9 cellular contexts compared by ENCODE assay signal in the genomic region with DNA sequence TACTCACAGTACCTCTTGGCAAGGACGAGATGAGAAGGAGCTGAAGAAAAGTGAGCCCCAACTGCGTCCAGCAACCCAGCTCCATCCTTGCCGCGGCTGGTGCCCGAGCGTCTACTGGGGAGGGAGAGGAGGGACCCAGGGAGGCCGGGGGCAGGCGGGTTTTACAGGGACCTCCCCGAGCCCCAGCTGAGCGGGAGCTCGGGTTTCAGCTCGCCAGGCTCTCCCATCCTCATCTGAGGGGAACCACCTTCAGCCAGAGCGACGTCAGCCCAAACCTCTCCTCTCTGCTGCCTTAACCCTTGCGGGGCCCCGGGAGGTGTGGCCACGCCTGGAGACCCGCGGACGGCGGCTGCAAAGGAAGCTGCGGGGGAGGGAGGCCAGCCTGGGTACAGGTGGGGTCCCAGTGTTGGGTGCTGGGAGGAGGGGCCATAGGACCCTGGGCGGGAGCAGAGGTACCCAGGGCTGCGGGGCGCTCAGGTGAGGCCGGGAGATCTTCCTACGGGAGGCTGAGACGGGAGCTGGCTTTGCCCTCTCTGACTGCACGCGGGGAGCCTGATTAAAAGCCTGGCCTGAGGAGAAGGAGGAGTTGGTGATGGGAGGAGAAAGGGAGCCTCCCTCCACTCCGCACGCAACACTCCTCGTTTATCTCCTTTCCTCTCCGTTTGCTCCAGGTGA. TPM values are rescaled to one million over a fixed set of nuclear protein-coding genes. Genes with fewer than 3 reads are reported as not detected.
DNase-seq lines count a peak whose midpoint lies in the region; ATAC-seq, FAIRE-seq and TF ChIP-seq lines count a peak whose summit lies in the region.
"Had no signal": no experiment of that assay in that cellular context is flagged by ENCODE, and none has a peak within 500 bp of the region (broad histone marks: within the 10 kb centered on the region; RNA-seq: fewer than 3 reads in every experiment).

A gene with protein sequence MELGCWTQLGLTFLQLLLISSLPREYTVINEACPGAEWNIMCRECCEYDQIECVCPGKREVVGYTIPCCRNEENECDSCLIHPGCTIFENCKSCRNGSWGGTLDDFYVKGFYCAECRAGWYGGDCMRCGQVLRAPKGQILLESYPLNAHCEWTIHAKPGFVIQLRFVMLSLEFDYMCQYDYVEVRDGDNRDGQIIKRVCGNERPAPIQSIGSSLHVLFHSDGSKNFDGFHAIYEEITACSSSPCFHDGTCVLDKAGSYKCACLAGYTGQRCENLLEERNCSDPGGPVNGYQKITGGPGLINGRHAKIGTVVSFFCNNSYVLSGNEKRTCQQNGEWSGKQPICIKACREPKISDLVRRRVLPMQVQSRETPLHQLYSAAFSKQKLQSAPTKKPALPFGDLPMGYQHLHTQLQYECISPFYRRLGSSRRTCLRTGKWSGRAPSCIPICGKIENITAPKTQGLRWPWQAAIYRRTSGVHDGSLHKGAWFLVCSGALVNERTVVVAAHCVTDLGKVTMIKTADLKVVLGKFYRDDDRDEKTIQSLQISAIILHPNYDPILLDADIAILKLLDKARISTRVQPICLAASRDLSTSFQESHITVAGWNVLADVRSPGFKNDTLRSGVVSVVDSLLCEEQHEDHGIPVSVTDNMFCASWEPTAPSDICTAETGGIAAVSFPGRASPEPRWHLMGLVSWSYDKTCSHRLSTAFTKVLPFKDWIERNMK (minus strand): TSS at position 116 of the 675 bp plus-strand sequence. CDS start 31 bp downstream, at position 85.

- H3K27ac Mint-ChIP-seq in chondrocyte (ENCODE audit: unreplicated experiment) (no peak within 1 kb of the TSS), type B pancreatic cell (no peak within 1 kb of the TSS)
- H3K27ac Mint-ChIP-seq in CD8-positive, alpha-beta memory T cell = peak within 1 kb of the TSS in 1 of 8 donors; percentile 21
- H3K27ac Mint-ChIP-seq: activated naive CD4-positive, alpha-beta T cell treated with anti-CD3 and anti-CD28 coated beads, Interleukin-2, amount 50 U/mL, for 24 hours had no signal

- DNase-seq in BJ (ENCODE audit: low read depth) = no peak
- DNase-seq in HTR-8/SVneo (ENCODE audit: insufficient read length, low spot score) = peak; percentile 56
- DNase-seq in chondrocyte (ENCODE audit: low spot score) = peak; percentile 85
- DNase-seq in left lung = peak; percentile 61 to 75
- DNase-seq in type B pancreatic cell (ENCODE audit: extremely low spot score, unreplicated experiment) = no peak
- DNase-seq in CD8-positive, alpha-beta memory T cell = no peak

- H3K36me3 Mint-ChIP-seq in chondrocyte (ENCODE audit: low read depth) = no peaks in the 10 kb centered on the region
- no peaks in the 10 kb centered on the region for H3K36me3 Mint-ChIP-seq in type B pancreatic cell
- H3K36me3 Mint-ChIP-seq in CD8-positive, alpha-beta memory T cell = no peaks in the 10 kb centered on the region
- H3K36me3 Mint-ChIP-seq: activated naive CD4-positive, alpha-beta T cell treated with anti-CD3 and anti-CD28 coated beads, Interleukin-2, amount 50 U/mL, for 24 hours had no signal

- H3K4me3 Mint-ChIP-seq in chondrocyte (ENCODE audit: unreplicated experiment) = peak within 1 kb of the TSS; percentile 14
- H3K4me3 Mint-ChIP-seq in type B pancreatic cell = peak within 1 kb of the TSS; percentile 82
- H3K4me3 Mint-ChIP-seq in CD8-positive, alpha-beta memory T cell = peak within 1 kb of the TSS in 1 of 7 donors; percentile 37
- H3K4me3 Mint-ChIP-seq: activated naive CD4-positive, alpha-beta T cell treated with anti-CD3 and anti-CD28 coated beads, Interleukin-2, amount 50 U/mL, for 24 hours had no signal

- H3K36me3 ChIP-seq in BJ (ENCODE audit: control insufficient read depth, insufficient read depth, low read length) (no peaks in the 10 kb centered on the region), left lung (no peaks in the 10 kb centered on the region)
- no peaks in the 10 kb centered on the region for H3K36me3 ChIP-seq in CD8-positive, alpha-beta memory T cell (ENCODE audit: insufficient read depth, low read length)

- CTCF ChIA-PET in BJ (lab: Yijun Ruan, JAX) = interaction anchor here (0.9 to 2.7 kb wide), 7 partner anchors 16 to 90 kb away, joined by 3 to 11 read pairs (median 4); no protein-coding TSS in a partner anchor
- CTCF ChIA-PET in CD8-positive, alpha-beta memory T cell (lab: Charles Lee) = interaction anchor here (0.6 kb wide), 1 partner anchor 296 kb away, joined by 4 read pairs; no protein-coding TSS in a partner anchor

- no peaks in the 10 kb centered on the region for H3K4me1 ChIP-seq in left lung
- H3K4me1 ChIP-seq in CD8-positive, alpha-beta memory T cell (ENCODE audit: insufficient read depth, low read length) = no peaks in the 10 kb centered on the region

- H3K27me3 Mint-ChIP-seq in chondrocyte (ENCODE audit: low read depth) (peaks cover 4% of the 10 kb centered on the region), type B pancreatic cell (peaks cover 62% of the 10 kb centered on the region)
- H3K27me3 Mint-ChIP-seq in CD8-positive, alpha-beta memory T cell = peaks cover 62 to 80% of the 10 kb centered on the region in 2 donors

- H3K4me3 ChIP-seq in BJ (ENCODE audit: low read depth, low read length) (peak within 1 kb of the TSS; percentile 81), left lung (peak within 1 kb of the TSS in 1 of 2 donors; percentile 0)
- H3K4me3 ChIP-seq in CD8-positive, alpha-beta memory T cell (ENCODE audit: low read length) = no peak within 1 kb of the TSS

- H3K4me1 Mint-ChIP-seq in chondrocyte (ENCODE audit: low read depth) (peaks cover 47% of the 10 kb centered on the region), type B pancreatic cell (ENCODE audit: unreplicated experiment) (peaks cover 36% of the 10 kb centered on the region)
- peaks cover 4 to 5% (median 4%) of the 10 kb centered on the region in 3 donors for H3K4me1 Mint-ChIP-seq in CD8-positive, alpha-beta memory T cell
- H3K4me1 Mint-ChIP-seq: activated naive CD4-positive, alpha-beta T cell treated with anti-CD3 and anti-CD28 coated beads, Interleukin-2, amount 50 U/mL, for 24 hours had no signal

- intact Hi-C loops in left lung (cut with DNase I) = no loop called here

- H3K27me3 ChIP-seq in BJ (ENCODE audit: control insufficient read depth, insufficient read depth, low read length) (no peaks in the 10 kb centered on the region), left lung (peaks cover 8 to 66% of the 10 kb centered on the region in 2 donors)
- peaks cover 21% of the 10 kb centered on the region for H3K27me3 ChIP-seq in CD8-positive, alpha-beta memory T cell (ENCODE audit: insufficient read depth, low read length, poor library complexity, severe bottlenecking)

- POLR2A ChIA-PET in BJ (lab: Charles Lee) = interaction anchor here (1.3 kb wide), 1 partner anchor 16 kb away, joined by 3 read pairs; no protein-coding TSS in a partner anchor
- POLR2A ChIA-PET in CD8-positive, alpha-beta memory T cell (lab: Charles Lee) = no interaction called here

- no peak for FAIRE-seq in HTR-8/SVneo (lab: Jason Lieb, UNC)

- H3K9me3 Mint-ChIP-seq in chondrocyte (ENCODE audit: low read depth) (no peaks in the 10 kb centered on the region), type B pancreatic cell (no peaks in the 10 kb centered on the region)
- H3K9me3 Mint-ChIP-seq in CD8-positive, alpha-beta memory T cell = no peaks in the 10 kb centered on the region
- H3K9me3 Mint-ChIP-seq: activated naive CD4-positive, alpha-beta T cell treated with anti-CD3 and anti-CD28 coated beads, Interleukin-2, amount 50 U/mL, for 24 hours had no signal

- H3K27ac ChIP-seq in left lung = no peak within 1 kb of the TSS
- no peak within 1 kb of the TSS for H3K27ac ChIP-seq in CD8-positive, alpha-beta memory T cell (ENCODE audit: low read depth, low read length)

- ATAC-seq in left lung = peak; percentile 88
- ATAC-seq in HG02981 (IDR thresholded peaks at IDR 0.05; ENCODE audit: unreplicated experiment) = no peak
- ATAC-seq in HG02798 (IDR thresholded peaks at IDR 0.05; ENCODE audit: poor library complexity, unreplicated experiment) = no peak

- no peaks in the 10 kb centered on the region for H3K9me3 ChIP-seq in left lung
- H3K9me3 ChIP-seq in CD8-positive, alpha-beta memory T cell (ENCODE audit: low read length) = no peaks in the 10 kb centered on the region

- TF ChIP-seq CTCF in BJ (IDR thresholded peaks at IDR 0.05; ENCODE audit: insufficient read depth, low read depth, low read length) = no peak
- no peak for TF ChIP-seq CTCF in chondrocyte (IDR thresholded peaks at IDR 0.05)
- no peak for TF ChIP-seq CTCF in left lung (IDR thresholded peaks at IDR 0.05)
- no peak for TF ChIP-seq CTCF in type B pancreatic cell (conservative IDR thresholded peaks at IDR 0.05)

RNA-seq across cellular contexts. Expression of the gene that starts here (rescaled TPM):
- 112 and 131 TPM in 2 replicates for polyA plus RNA-seq in BJ (2011; rRNA removed)
- polyA minus RNA-seq in BJ (2011; rRNA and poly(A)+ RNA removed) = 52.1 and 90.3 TPM in 2 replicates
- 1.4 to 2.9 TPM (median 1.6 TPM) in 3 replicates for total RNA-seq in chondrocyte
- 10 to 100 TPM in 1 of 2 donors, under 1 TPM in 1; 0.65 to 14.4 TPM for total RNA-seq in left lung
- total RNA-seq in type B pancreatic cell (ENCODE audit: low replicate concordance) = 2.5 and 14.2 TPM in 2 replicates
- total RNA-seq in CD8-positive, alpha-beta memory T cell = not detected
- not detected for polyA plus RNA-seq in CD8-positive, alpha-beta memory T cell

Comparison
In these comparisons a context has a peak if more than half of its experiments do, and no peak if none do; other contexts are left out.
1. RNA of the gene that starts here (polyA plus RNA-seq): 112 to 131 TPM in BJ; not detected in CD8-positive, alpha-beta memory T cell (single experiment); every median in the first group is over 100 times any median in the second.
2. DNase-seq: peak in HTR-8/SVneo (single experiment), chondrocyte (single experiment) and left lung (2 of 2); none in BJ (single experiment), type B pancreatic cell (single experiment) and CD8-positive, alpha-beta memory T cell (0 of 5).